Comparison of ENCODE assay signal across 18 cellular contexts in the genomic region with DNA sequence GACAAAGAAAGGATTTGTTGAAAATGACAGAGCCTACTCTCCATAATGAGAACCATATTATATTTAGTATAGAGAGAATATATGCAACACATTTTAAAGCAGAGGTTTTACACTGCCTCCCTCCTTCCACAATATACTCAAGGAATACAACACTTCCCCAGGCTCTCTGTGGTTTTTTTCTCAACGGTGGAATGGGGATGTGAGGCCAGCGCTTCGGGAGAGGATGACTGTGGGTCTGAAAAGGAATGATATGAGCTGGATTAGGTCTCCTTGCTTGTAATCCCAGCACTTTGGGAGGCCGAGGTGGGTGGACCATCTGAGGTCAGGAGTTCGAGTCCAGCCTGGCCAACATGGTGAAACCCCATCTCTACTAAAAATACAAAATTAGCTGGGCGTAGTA.
"Had no signal": no experiment of that assay in that cellular context is flagged by ENCODE, and none has a peak within 500 bp of the region (broad histone marks: within the 10 kb centered on the region; RNA-seq: fewer than 3 reads in every experiment).

No MANE protein-coding gene starts in this region.

- H3K9me3 ChIP-seq: colonic mucosa, lower lobe of right lung, thoracic aorta, vagina had no signal

- H3K36me3 ChIP-seq: cardiac muscle cell, colonic mucosa, lower lobe of right lung, thoracic aorta, vagina had no signal

- H3K27me3 Mint-ChIP-seq: activated naive CD8-positive, alpha-beta T cell treated with anti-CD3 and anti-CD28 coated beads, Interleukin-2, amount 10 ng/mL, durations not matched to agents 7 days and 5 days; naive thymus-derived CD8-positive, alpha-beta T cell had no signal

- H3K27ac Mint-ChIP-seq: activated naive CD8-positive, alpha-beta T cell treated with anti-CD3 and anti-CD28 coated beads, Interleukin-2, amount 10 ng/mL, durations not matched to agents 7 days and 5 days had no signal

- H3K4me3 ChIP-seq: cardiac muscle cell, colonic mucosa, lower lobe of right lung, thoracic aorta, vagina had no signal

- H3K4me3 Mint-ChIP-seq: activated naive CD8-positive, alpha-beta T cell treated with anti-CD3 and anti-CD28 coated beads, Interleukin-2, amount 10 ng/mL, durations not matched to agents 7 days and 5 days; naive thymus-derived CD8-positive, alpha-beta T cell had no signal

- ATAC-seq: activated CD4-positive, CD25-positive, alpha-beta regulatory T cell treated with anti-CD3 and anti-CD28 coated beads, Interleukin-2, amount 50 U/mL, for 24 hours; left cardiac atrium; lower lobe of right lung; naive thymus-derived CD8-positive, alpha-beta T cell; stimulated activated naive CD8-positive, alpha-beta T cell treated with anti-CD3 and anti-CD28 coated beads, Interleukin-15, Interleukin-2, amounts not matched to agents 100 U/mL and 50 U/mL, for 24 hours had no signal

- H3K36me3 Mint-ChIP-seq: naive thymus-derived CD8-positive, alpha-beta T cell had no signal

- H3K9me3 Mint-ChIP-seq: naive thymus-derived CD8-positive, alpha-beta T cell had no signal

- DNase-seq: activated gamma-delta T cell; activated naive CD8-positive, alpha-beta T cell treated with anti-CD3 and anti-CD28 coated beads, Interleukin-2, amount 10 ng/mL, durations not matched to agents 7 days and 5 days; activated T-cell treated with anti-CD3 and anti-CD28 coated beads, Interleukin-2, amount 50 U/mL, for 48 hours; aorta; effector CD8-positive, alpha-beta T cell; hippocampal formation; left cardiac atrium; lower lobe of right lung; naive thymus-derived CD8-positive, alpha-beta T cell; stimulated activated CD4-positive, alpha-beta T cell treated with anti-CD3 and anti-CD28 coated beads, Interleukin-4, amount 100 ng/mL, for 1 hour; stimulated activated CD8-positive, alpha-beta memory T cell treated with anti-CD3 and anti-CD28 coated beads, Interleukin-4, amount 100 ng/mL, for 48 hours; stimulated activated naive CD8-positive, alpha-beta T cell treated with anti-CD3 and anti-CD28 coated beads, Interleukin-15, Interleukin-2, amounts not matched to agents 100 U/mL and 50 U/mL, for 24 hours; SW 1271 had no signal

- H3K27ac ChIP-seq: cardiac muscle cell, lower lobe of right lung, thoracic aorta had no signal

- H3K27me3 ChIP-seq: cardiac muscle cell, colonic mucosa, vagina had no signal
